Comparison of ENCODE assay signal across 8 cellular contexts in the genomic region with DNA sequence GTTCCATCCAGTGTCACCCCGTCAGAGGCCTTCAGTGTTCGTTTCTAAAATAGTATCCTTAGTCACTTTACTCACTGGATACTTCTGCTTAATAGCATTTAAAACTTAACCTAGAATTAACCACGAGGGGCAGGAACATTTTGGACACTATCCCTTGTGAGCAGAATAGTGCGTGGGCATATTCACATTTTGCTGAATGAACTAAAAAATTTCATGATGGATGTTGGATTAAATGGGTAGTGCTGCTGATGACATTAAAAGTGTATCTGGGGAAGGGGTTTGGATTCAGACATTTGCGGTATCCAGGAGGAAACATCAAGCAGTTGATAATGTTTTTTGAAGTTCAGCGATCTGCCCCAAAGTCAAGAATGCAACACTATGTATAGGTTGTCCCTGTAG. TPM values are rescaled to one million over a fixed set of nuclear protein-coding genes. Genes with fewer than 3 reads are reported as not detected.
DNase-seq lines count a peak whose midpoint lies in the region; FAIRE-seq and TF ChIP-seq lines count a peak whose summit lies in the region.

No MANE protein-coding gene starts in this region.

- H4K20me1 ChIP-seq in OCI-LY3 (ENCODE audit: insufficient read depth, low read length): no peaks in the 10 kb centered on the region

- H3K27me3 ChIP-seq in Caco-2 (replicated peaks; ENCODE audit: control insufficient read depth, insufficient read depth, low read length) (no peaks in the 10 kb centered on the region), OCI-LY3 (ENCODE audit: low read depth, low read length) (no peaks in the 10 kb centered on the region), endocrine pancreas (ENCODE audit: control insufficient read depth, insufficient read depth, low read length) (no peaks in the 10 kb centered on the region)

- H3K27ac ChIP-seq in OCI-LY3 (ENCODE audit: low read length): peak overlapping the region; percentile 84

- H3K4me3 Mint-ChIP-seq in Caco-2 (ENCODE audit: unreplicated experiment) (peak overlapping the region; percentile 94), osteocyte (ENCODE audit: unreplicated experiment) (peak overlapping the region; percentile 94)

- no peak for TF ChIP-seq POLR2A in GM12891 (IDR thresholded peaks at IDR 0.05; ENCODE audit: low read depth, low read length)

- H3K36me3 ChIP-seq in Caco-2 (ENCODE audit: control insufficient read depth, insufficient read depth, low read length): no peaks in the 10 kb centered on the region; the same call in 1 of the 2 replicates
- H3K36me3 ChIP-seq in OCI-LY3 (replicated peaks; ENCODE audit: low read depth, low read length): peaks cover 44% of the 10 kb centered on the region
- no peaks in the 10 kb centered on the region for H3K36me3 ChIP-seq in endocrine pancreas (ENCODE audit: control insufficient read depth, insufficient read depth, low read length)

- H3K36me3 Mint-ChIP-seq in Caco-2 (ENCODE audit: insufficient read depth, unreplicated experiment) (peaks cover 90% of the 10 kb centered on the region), osteocyte (ENCODE audit: unreplicated experiment) (peaks cover 20% of the 10 kb centered on the region)

- H3K9ac ChIP-seq in OCI-LY3 (ENCODE audit: low read length) (peak overlapping the region; percentile 94), endocrine pancreas (ENCODE audit: control insufficient read depth, insufficient read depth, low read length) (peak overlapping the region; percentile 61)

- H3K9me3 ChIP-seq in Caco-2 (no peaks in the 10 kb centered on the region), OCI-LY3 (ENCODE audit: insufficient read depth, low read length) (no peaks in the 10 kb centered on the region), endocrine pancreas (ENCODE audit: control insufficient read depth, low read length) (no peaks in the 10 kb centered on the region)

- H3K4me2 ChIP-seq in OCI-LY3 (ENCODE audit: low read length): peak overlapping the region; percentile 86

- TF ChIP-seq CTCF in Caco-2 (IDR thresholded peaks at IDR 0.05; ENCODE audit: insufficient read depth in 1 of 2, low read depth in 1 of 2, low read length in 1 of 2, severe bottlenecking in 1 of 2, unreplicated experiment in 1 of 2): no peak
- TF ChIP-seq CTCF in OCI-LY3 (IDR thresholded peaks at IDR 0.05; ENCODE audit: low read depth, low read length): no peak
- no peak for TF ChIP-seq CTCF in osteocyte (IDR thresholded peaks at IDR 0.05)

- FAIRE-seq in GM12891 (lab: Jason Lieb, UNC): no peak

- H3K4me1 Mint-ChIP-seq in Caco-2 (ENCODE audit: low read depth, unreplicated experiment) (peaks cover 15% of the 10 kb centered on the region), osteocyte (ENCODE audit: unreplicated experiment) (peaks cover 28% of the 10 kb centered on the region)

- DNase-seq in Caco-2: peak in 1 of 2 experiments; percentile 4
- no peak for DNase-seq in osteocyte (ENCODE audit: extremely low spot score, unreplicated experiment)
- DNase-seq in NCI-H82 (lab: John Stamatoyannopoulos, UW): no peak
- no peak for DNase-seq in T1000 (lab: John Stamatoyannopoulos, UW)
- DNase-seq in GM12891 (ENCODE audit: insufficient read length, low spot score): no peak
- no peak for DNase-seq in stimulated activated naive CD4-positive, alpha-beta T cell (lab: John Stamatoyannopoulos, UW)

- H3K27me3 Mint-ChIP-seq in Caco-2 (ENCODE audit: insufficient read depth, unreplicated experiment) (no peaks in the 10 kb centered on the region), osteocyte (ENCODE audit: unreplicated experiment) (no peaks in the 10 kb centered on the region)

- no TSS peak for BruUV-seq in Caco-2 (replicated peaks; lab: Mats Ljungman, UMichigan)

- CTCF ChIA-PET in Caco-2 (lab: Charles Lee): interaction anchor here (0.6 to 1.5 kb wide), 3 partner anchors 53 to 253 kb away, joined by 4 to 7 read pairs (median 7); partner anchors contain the start of genes ABTB2 and CAPRIN1

- H3K79me2 ChIP-seq in OCI-LY3 (ENCODE audit: low read length): peaks cover 43% of the 10 kb centered on the region

- H3K4me1 ChIP-seq in Caco-2 (peaks cover 9% of the 10 kb centered on the region), OCI-LY3 (ENCODE audit: low read length) (peaks cover 21% of the 10 kb centered on the region), endocrine pancreas (ENCODE audit: control insufficient read depth, insufficient read depth, low read length) (no peaks in the 10 kb centered on the region)

- H3K9me3 Mint-ChIP-seq in Caco-2 (ENCODE audit: unreplicated experiment) (no peaks in the 10 kb centered on the region), osteocyte (ENCODE audit: unreplicated experiment) (no peaks in the 10 kb centered on the region)

- H3K27ac Mint-ChIP-seq in Caco-2 (ENCODE audit: unreplicated experiment): peak overlapping the region; percentile 95
- peak overlapping the region; percentile 99 for H3K27ac Mint-ChIP-seq in osteocyte (ENCODE audit: unreplicated experiment)

- POLR2A ChIA-PET in Caco-2 (lab: Charles Lee): interaction anchor here (0.5 to 2.0 kb wide), 3 partner anchors 16 to 138 kb away, joined by 3 to 14 read pairs (median 3); partner anchors contain the start of gene CAPRIN1

- H2AFZ ChIP-seq in OCI-LY3 (ENCODE audit: low read depth, low read length): no peak overlapping the region

- H3K4me3 ChIP-seq in Caco-2 (ENCODE audit: low read depth, low read length) (peak overlapping the region; percentile 74), OCI-LY3 (ENCODE audit: low read length) (peak overlapping the region; percentile 93), endocrine pancreas (ENCODE audit: control insufficient read depth, insufficient read depth, low read length) (peak overlapping the region; percentile 80)

- intact Hi-C loops in Caco-2 (cut with micrococcal nuclease; ENCODE audit: unreplicated experiment): loop anchor here (1.0 to 5.0 kb wide), 4 partner anchors 53 to 333 kb away; partner anchors contain the start of genes CAPRIN1 and CAT

TF ChIP-seq in GM12891, 5 proteins besides CTCF, POLR2A, EP300 and RAD21:
- TF ChIP-seq POU2F2 (IDR thresholded peaks at IDR 0.05; ENCODE audit: low read depth, low read length) (no peak), POLR2AphosphoS5 (IDR thresholded peaks at IDR 0.05; ENCODE audit: low read depth, low read length) (no peak), SPI1 (IDR thresholded peaks at IDR 0.05; ENCODE audit: low read depth, low read length) (no peak), TAF1 (IDR thresholded peaks at IDR 0.05; ENCODE audit: low read depth, low read length) (no peak), PAX5 (IDR thresholded peaks at IDR 0.05; ENCODE audit: insufficient read depth, low read length, severe bottlenecking) (no peak)
TF ChIP-seq in GM12891: peak in this region for 0.

RNA-seq across cellular contexts. Expression of gene NAT10, which starts 0.8 kb away (rescaled TPM):
- 91.4 and 101 TPM in 2 replicates for total RNA-seq in Caco-2 (2022)
- total RNA-seq in osteocyte: 36.1 and 38.6 TPM in 2 replicates
- 54.5 TPM for polyA plus RNA-seq in GM12891 (2012; ENCODE audit: low read depth, missing spikeins)

RNA-seq across cellular contexts. Expression of gene CAPRIN1, which starts 53.1 kb away (rescaled TPM):
- total RNA-seq in Caco-2 (2022) (217 and 224 TPM in 2 replicates), osteocyte (245 and 252 TPM in 2 replicates)
- polyA plus RNA-seq in GM12891 (2012; ENCODE audit: low read depth, missing spikeins): 110 TPM
